Comparison of ENCODE assay signal across 15 cellular contexts in the genomic region with DNA sequence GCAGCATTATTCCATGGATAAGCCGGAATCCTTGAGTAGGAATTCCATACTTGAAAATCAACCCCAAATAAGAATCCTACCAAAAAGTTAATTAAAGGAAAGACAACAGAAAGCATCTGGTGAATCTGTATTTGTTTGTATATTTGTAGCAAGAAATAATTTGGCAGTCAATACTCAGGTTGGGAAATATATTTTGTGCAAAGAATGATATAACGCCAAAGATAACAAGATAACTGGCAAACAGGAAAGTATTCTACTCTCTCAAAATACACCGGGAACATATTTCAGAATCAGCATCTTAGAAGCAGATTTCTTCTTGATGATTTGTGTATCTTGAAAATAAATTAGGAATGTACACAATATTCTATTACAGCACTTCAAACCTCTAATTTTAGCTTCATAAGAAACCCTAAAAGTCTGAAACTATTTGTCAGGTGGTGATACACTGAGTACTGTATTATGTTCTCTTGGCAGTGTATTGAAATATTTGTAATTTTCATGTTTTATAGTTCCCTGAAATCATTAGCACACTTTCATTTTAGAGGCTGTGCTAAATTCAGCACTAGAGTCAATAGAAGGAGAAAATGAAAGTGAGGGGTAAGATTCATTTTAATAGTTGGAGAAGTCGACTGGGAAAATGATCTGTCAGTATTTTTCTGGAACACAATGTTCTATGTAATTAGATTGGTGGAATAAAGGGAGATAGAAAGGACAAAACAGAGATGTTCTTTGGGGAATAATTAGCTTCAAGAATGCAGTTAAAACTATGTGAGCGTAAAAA.
DNase-seq lines count a peak whose midpoint lies in the region; ATAC-seq and TF ChIP-seq lines count a peak whose summit lies in the region.
"Had no signal": no experiment of that assay in that cellular context is flagged by ENCODE, and none has a peak within 500 bp of the region (broad histone marks: within the 10 kb centered on the region; RNA-seq: fewer than 3 reads in every experiment).

No MANE protein-coding gene starts in this region.

- H3K27me3 ChIP-seq in esophagus muscularis mucosa: no peaks in the 10 kb centered on the region
- H3K27me3 ChIP-seq in tibial nerve: no peaks in the 10 kb centered on the region
- H3K27me3 ChIP-seq: colonic mucosa, pancreas had no signal

- H3K27ac Mint-ChIP-seq in activated naive CD8-positive, alpha-beta T cell treated with anti-CD3 and anti-CD28 coated beads, Interleukin-2, amount 50 U/mL, for 24 hours: no peak overlapping the region
- H3K27ac Mint-ChIP-seq: CD4-positive, alpha-beta T cell had no signal

- H3K9me3 ChIP-seq in SK-N-MC (ENCODE audit: low read depth, low read length) (no peaks in the 10 kb centered on the region; the same call in 1 of the 2 replicates), esophagus muscularis mucosa (no peaks in the 10 kb centered on the region), tibial nerve (peaks cover 0 to 3% (median 1%) of the 10 kb centered on the region in 4 donors)
- H3K9me3 ChIP-seq: colonic mucosa, pancreas had no signal

- H3K4me3 ChIP-seq in SK-N-MC: peak overlapping the region; percentile 17; the same call in 1 of the 2 replicates
- peak overlapping the region; percentile 1 to 10 (median 4) for H3K4me3 ChIP-seq in esophagus muscularis mucosa
- H3K4me3 ChIP-seq in tibial nerve: peak overlapping the region in 1 of 4 donors; percentile 2
- H3K4me3 ChIP-seq: colonic mucosa, K562, lung, pancreas had no signal

- no peak for TF ChIP-seq EP300 in esophagus muscularis mucosa (IDR thresholded peaks at IDR 0.05)
- TF ChIP-seq EP300 in tibial nerve (IDR thresholded peaks at IDR 0.05): peak; percentile 44 to 71

- ATAC-seq in GM19023 (IDR thresholded peaks at IDR 0.05; ENCODE audit: unreplicated experiment): no peak
- ATAC-seq in activated naive CD8-positive, alpha-beta T cell treated with anti-CD3 and anti-CD28 coated beads, Interleukin-2, amount 50 U/mL, for 24 hours: no peak
- ATAC-seq: K562, pancreas had no signal

- peaks cover 0 to 22% (median 20%) of the 10 kb centered on the region in 4 donors for H3K4me1 ChIP-seq in esophagus muscularis mucosa
- peaks cover 3 to 21% (median 12%) of the 10 kb centered on the region in 4 donors for H3K4me1 ChIP-seq in tibial nerve
- H3K4me1 ChIP-seq: colonic mucosa, pancreas had no signal

- H3K27ac ChIP-seq in SK-N-MC: no peak overlapping the region
- H3K27ac ChIP-seq in esophagus muscularis mucosa (replicated peaks in 1 of 4): peak overlapping the region; percentile 19 to 75 (median 32)
- H3K27ac ChIP-seq in tibial nerve: peak overlapping the region; percentile 57 to 87 (median 77)
- H3K27ac ChIP-seq: colonic mucosa, pancreas had no signal

- intact Hi-C loops in esophagus muscularis mucosa (cut with DNase I): no loop called here

- H3K36me3 ChIP-seq in SK-N-MC (ENCODE audit: insufficient read depth, low read length): no peaks in the 10 kb centered on the region
- H3K36me3 ChIP-seq in esophagus muscularis mucosa: no peaks in the 10 kb centered on the region
- H3K36me3 ChIP-seq in tibial nerve: no peaks in the 10 kb centered on the region
- H3K36me3 ChIP-seq: colonic mucosa, pancreas had no signal

- no peaks in the 10 kb centered on the region for H3K27me3 Mint-ChIP-seq in activated naive CD8-positive, alpha-beta T cell treated with anti-CD3 and anti-CD28 coated beads, Interleukin-2, amount 50 U/mL, for 24 hours
- H3K27me3 Mint-ChIP-seq: CD4-positive, alpha-beta T cell had no signal

- WGBS in esophagus muscularis mucosa: 47% methylated on average over 5 of the region's 5 CpGs
- WGBS in tibial nerve, 2 donors: 24 to 31% methylated on average over 5 of the region's 5 CpGs

- TF ChIP-seq CTCF in esophagus muscularis mucosa (IDR thresholded peaks at IDR 0.05) (no peak), tibial nerve (IDR thresholded peaks at IDR 0.05) (no peak)

- no peaks in the 10 kb centered on the region for H3K9me3 Mint-ChIP-seq in activated naive CD8-positive, alpha-beta T cell treated with anti-CD3 and anti-CD28 coated beads, Interleukin-2, amount 50 U/mL, for 24 hours
- H3K9me3 Mint-ChIP-seq: CD4-positive, alpha-beta T cell had no signal

- no peak for DNase-seq in SK-N-MC (ENCODE audit: low read depth, low spot score)
- DNase-seq in esophagus muscularis mucosa (ENCODE audit: extremely low spot score): no peak
- peak; percentile 23 to 44 for DNase-seq in lung microvascular endothelial cell (ENCODE audit: low read depth in 2 of 2)
- DNase-seq in tibial nerve (ENCODE audit: low spot score in 2 of 2): no peak
- DNase-seq in ecto neural progenitor cell (ENCODE audit: low spot score): no peak
- DNase-seq in activated naive CD8-positive, alpha-beta T cell treated with anti-CD3 and anti-CD28 coated beads, Interleukin-2, amount 50 U/mL, for 24 hours: no peak
- no peak for DNase-seq in H4 (ENCODE audit: low spot score)
- DNase-seq: activated gamma-delta T cell; CD4-positive, alpha-beta T cell; colonic mucosa; NCI-H187 treated with DMSO at 0.1 percent for 48 hours; pancreas had no signal

- no peak overlapping the region for H3K9ac ChIP-seq in SK-N-MC (ENCODE audit: insufficient read length)

- H3K4me3 Mint-ChIP-seq in activated naive CD8-positive, alpha-beta T cell treated with anti-CD3 and anti-CD28 coated beads, Interleukin-2, amount 50 U/mL, for 24 hours: no peak overlapping the region
- H3K4me3 Mint-ChIP-seq: CD4-positive, alpha-beta T cell had no signal

- TF ChIP-seq POLR2A in esophagus muscularis mucosa (IDR thresholded peaks at IDR 0.05; ENCODE audit: low read depth): no peak
- no peak for TF ChIP-seq POLR2A in tibial nerve (IDR thresholded peaks at IDR 0.05)

- H3K36me3 Mint-ChIP-seq in activated naive CD8-positive, alpha-beta T cell treated with anti-CD3 and anti-CD28 coated beads, Interleukin-2, amount 50 U/mL, for 24 hours (ENCODE audit: low read depth): no peaks in the 10 kb centered on the region

- no peaks in the 10 kb centered on the region for H3K4me1 Mint-ChIP-seq in activated naive CD8-positive, alpha-beta T cell treated with anti-CD3 and anti-CD28 coated beads, Interleukin-2, amount 50 U/mL, for 24 hours

Comparison
In these comparisons a context has a peak if more than half of its experiments do, and no peak if none do; other contexts are left out.
1. DNase-seq: peak in lung microvascular endothelial cell (2 of 2); none in SK-N-MC (single experiment), esophagus muscularis mucosa (single experiment), tibial nerve (0 of 2), ecto neural progenitor cell (single experiment), activated naive CD8-positive, alpha-beta T cell treated with anti-CD3 and anti-CD28 coated beads, Interleukin-2, amount 50 U/mL, for 24 hours (single experiment) and H4 (single experiment).